Comparison of ENCODE assay signal across 8 cellular contexts in the genomic region with DNA sequence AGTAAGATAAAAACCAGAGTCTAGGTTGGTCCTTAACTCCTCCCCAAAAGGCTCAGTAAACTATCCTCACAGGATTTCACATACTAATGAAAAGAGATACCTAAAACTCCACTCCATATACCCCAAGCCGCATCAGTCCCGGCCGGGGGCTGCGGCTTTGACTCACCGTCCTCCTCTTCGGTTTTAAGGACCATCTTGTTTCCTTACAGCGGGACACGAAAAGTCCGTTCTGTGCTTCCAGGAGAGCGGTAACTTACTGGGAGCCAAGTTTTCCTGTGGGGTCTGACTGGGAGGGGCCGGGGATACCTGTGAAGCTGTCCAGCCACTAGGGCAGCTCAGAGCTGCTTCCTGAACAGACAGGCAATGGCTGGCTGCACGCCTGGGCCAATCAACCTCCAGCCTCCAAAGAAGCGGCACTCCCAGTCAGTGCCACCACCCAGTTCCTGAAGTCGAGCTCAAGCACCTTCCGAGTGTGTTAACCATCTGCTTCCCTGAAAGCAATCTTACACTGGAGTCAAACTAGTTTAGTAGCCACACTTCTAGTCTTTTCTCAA. TPM values are rescaled to one million over a fixed set of nuclear protein-coding genes. Genes with fewer than 3 reads are reported as not detected.
DNase-seq lines count a peak whose midpoint lies in the region; ATAC-seq, FAIRE-seq and TF ChIP-seq lines count a peak whose summit lies in the region.

No MANE protein-coding gene starts in this region.

- peak overlapping the region; percentile 96 for H3K4me3 Mint-ChIP-seq in Calu3 (ENCODE audit: low read depth, unreplicated experiment)
- peak overlapping the region; percentile 87 for H3K4me3 Mint-ChIP-seq in T-helper 1 cell treated with Interleukin-12 subunit alpha and Interleukin-12 subunit beta and Interleukin-4 antibody, amounts not matched to agents 30 μg/mL and 1 μg/mL, for 36 hours
- H3K4me3 Mint-ChIP-seq in stimulated activated naive CD8-positive, alpha-beta T cell treated with anti-CD3 and anti-CD28 coated beads, Interleukin-15, Interleukin-2, amounts not matched to agents 100 ng/mL and 50 ng/mL, for 24 hours, result peak overlapping the region; percentile 97

- BruUV-seq in Calu3 (replicated peaks; lab: Mats Ljungman, UMichigan), result no TSS peak

- no peak for TF ChIP-seq POLR2A in right lobe of liver (IDR thresholded peaks at IDR 0.05)

- in situ Hi-C loops in T47D (cut with HindIII; ENCODE audit: low pct_unique_long_range_greater_than_20kb, low sequenced_read_pairs), result no loop called here

- H3K4me1 Mint-ChIP-seq in Calu3 (ENCODE audit: low read depth, unreplicated experiment), result peaks cover 38% of the 10 kb centered on the region
- H3K4me1 Mint-ChIP-seq in T-helper 1 cell treated with Interleukin-12 subunit alpha and Interleukin-12 subunit beta and Interleukin-4 antibody, amounts not matched to agents 30 μg/mL and 1 μg/mL, for 36 hours (ENCODE audit: low read depth), result peaks cover 67% of the 10 kb centered on the region
- peaks cover 94% of the 10 kb centered on the region for H3K4me1 Mint-ChIP-seq in stimulated activated naive CD8-positive, alpha-beta T cell treated with anti-CD3 and anti-CD28 coated beads, Interleukin-15, Interleukin-2, amounts not matched to agents 100 ng/mL and 50 ng/mL, for 24 hours (ENCODE audit: low read depth)

- H3K36me3 Mint-ChIP-seq in Calu3 (ENCODE audit: insufficient read depth, unreplicated experiment), result peaks cover 32% of the 10 kb centered on the region
- peaks cover 25% of the 10 kb centered on the region for H3K36me3 Mint-ChIP-seq in T-helper 1 cell treated with Interleukin-12 subunit alpha and Interleukin-12 subunit beta and Interleukin-4 antibody, amounts not matched to agents 30 μg/mL and 1 μg/mL, for 36 hours (ENCODE audit: low read depth)
- H3K36me3 Mint-ChIP-seq in stimulated activated naive CD8-positive, alpha-beta T cell treated with anti-CD3 and anti-CD28 coated beads, Interleukin-15, Interleukin-2, amounts not matched to agents 100 ng/mL and 50 ng/mL, for 24 hours (ENCODE audit: low read depth), result peaks cover 9% of the 10 kb centered on the region

- H3K4me3 ChIP-seq in right lobe of liver, result peak overlapping the region; percentile 18 to 34 (median 33)

- no peaks in the 10 kb centered on the region for H3K27me3 Mint-ChIP-seq in Calu3 (ENCODE audit: unreplicated experiment)
- H3K27me3 Mint-ChIP-seq in T-helper 1 cell treated with Interleukin-12 subunit alpha and Interleukin-12 subunit beta and Interleukin-4 antibody, amounts not matched to agents 30 μg/mL and 1 μg/mL, for 36 hours (ENCODE audit: low read depth), result no peaks in the 10 kb centered on the region
- H3K27me3 Mint-ChIP-seq in stimulated activated naive CD8-positive, alpha-beta T cell treated with anti-CD3 and anti-CD28 coated beads, Interleukin-15, Interleukin-2, amounts not matched to agents 100 ng/mL and 50 ng/mL, for 24 hours, result no peaks in the 10 kb centered on the region

- CTCF ChIA-PET in Calu3 (lab: Charles Lee), result interaction anchor here (0.6 to 1.5 kb wide), 4 partner anchors 18 to 252 kb away, joined by 4 to 12 read pairs (median 6); no protein-coding TSS in a partner anchor

- no peaks in the 10 kb centered on the region for H3K27me3 ChIP-seq in right lobe of liver

- no peaks in the 10 kb centered on the region for H3K36me3 ChIP-seq in right lobe of liver

- peak; percentile 31 for TF ChIP-seq CTCF in Calu3 (IDR thresholded peaks at IDR 0.05; ENCODE audit: unreplicated experiment)
- no peak for TF ChIP-seq CTCF in right lobe of liver (IDR thresholded peaks at IDR 0.05)

- intact Hi-C loops in Calu3 (cut with micrococcal nuclease; ENCODE audit: unreplicated experiment), result no loop called here
- intact Hi-C loops in right lobe of liver (cut with DNase I), result no loop called here

- no peaks in the 10 kb centered on the region for H3K9me3 Mint-ChIP-seq in Calu3 (ENCODE audit: low read depth, unreplicated experiment)
- no peaks in the 10 kb centered on the region for H3K9me3 Mint-ChIP-seq in T-helper 1 cell treated with Interleukin-12 subunit alpha and Interleukin-12 subunit beta and Interleukin-4 antibody, amounts not matched to agents 30 μg/mL and 1 μg/mL, for 36 hours
- H3K9me3 Mint-ChIP-seq in stimulated activated naive CD8-positive, alpha-beta T cell treated with anti-CD3 and anti-CD28 coated beads, Interleukin-15, Interleukin-2, amounts not matched to agents 100 ng/mL and 50 ng/mL, for 24 hours, result no peaks in the 10 kb centered on the region

- WGBS in right lobe of liver (ENCODE audit: insufficient coverage, low coverage, low lambda C conversion rate, missing lambda C conversion rate), result 50% methylated on average over 4 of the region's 15 CpGs

- H3K9me3 ChIP-seq in right lobe of liver, result no peaks in the 10 kb centered on the region

- H3K27ac ChIP-seq in right lobe of liver, result peak overlapping the region; percentile 39 to 70 (median 43)

- peak overlapping the region; percentile 88 for H3K27ac Mint-ChIP-seq in Calu3 (ENCODE audit: unreplicated experiment)
- H3K27ac Mint-ChIP-seq in T-helper 1 cell treated with Interleukin-12 subunit alpha and Interleukin-12 subunit beta and Interleukin-4 antibody, amounts not matched to agents 30 μg/mL and 1 μg/mL, for 36 hours, result peak overlapping the region; percentile 87
- H3K27ac Mint-ChIP-seq in stimulated activated naive CD8-positive, alpha-beta T cell treated with anti-CD3 and anti-CD28 coated beads, Interleukin-15, Interleukin-2, amounts not matched to agents 100 ng/mL and 50 ng/mL, for 24 hours, result peak overlapping the region; percentile 97

- H3K4me1 ChIP-seq in right lobe of liver, result peaks cover 0 to 69% (median 20%) of the 10 kb centered on the region in 4 donors

- peak; percentile 88 for DNase-seq in Calu3
- DNase-seq in LoVo (ENCODE audit: low spot score), result peak; percentile 93
- peak; percentile 82 to 96 for DNase-seq in T47D (ENCODE audit: low read depth in 1 of 2, low spot score in 1 of 2)
- DNase-seq in right lobe of liver, result peak in 2 of 3 donors; percentile 61 to 76
- DNase-seq in HTR-8/SVneo (ENCODE audit: insufficient read length, low spot score), result no peak

- peak; percentile 61 for ATAC-seq in GM21390 (IDR thresholded peaks at IDR 0.05; ENCODE audit: unreplicated experiment)
- peak; percentile 54 to 79 (median 56) for ATAC-seq in right lobe of liver

- no peak for FAIRE-seq in HTR-8/SVneo (lab: Jason Lieb, UNC)

RNA-seq across cellular contexts. Expression of gene CYTH1, which starts 45.5 kb away (rescaled TPM):
- total RNA-seq in Calu3 (2022) (30.3 and 40.5 TPM in 2 replicates), right lobe of liver (10 to 100 TPM; 14.8 to 46.2 (median 28.8) TPM)
